In the genomic region with DNA sequence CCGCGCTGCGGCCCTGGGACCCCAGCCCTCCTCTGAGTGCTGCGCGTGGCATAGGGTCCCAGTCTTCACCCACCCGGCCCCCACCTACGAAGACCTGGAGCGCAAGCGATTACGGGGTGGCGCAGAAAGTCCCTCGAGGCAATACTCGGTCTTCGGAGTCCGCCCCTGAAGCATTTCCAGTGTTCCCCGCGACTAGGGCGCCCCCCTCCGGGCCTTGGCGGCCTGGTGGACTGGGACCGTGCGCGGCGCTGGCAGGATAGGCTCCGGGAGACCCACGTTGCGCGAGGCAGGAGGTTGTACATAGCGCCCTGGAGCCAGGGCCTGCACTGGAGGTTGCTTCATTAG, we compare ENCODE assay signal across 1 cellular context.
TF ChIP-seq lines count a peak whose summit lies in the region.

No MANE protein-coding gene starts in this region.

TF ChIP-seq in K562, 482 proteins besides CTCF, POLR2A, EP300 and RAD21 (continued from another document and continues in another):
- no peak for TF ChIP-seq E2F4 (CRISPR knock-in tag; IDR thresholded peaks at IDR 0.05; ENCODE audit: low read depth)
- TF ChIP-seq, protein P1, sequence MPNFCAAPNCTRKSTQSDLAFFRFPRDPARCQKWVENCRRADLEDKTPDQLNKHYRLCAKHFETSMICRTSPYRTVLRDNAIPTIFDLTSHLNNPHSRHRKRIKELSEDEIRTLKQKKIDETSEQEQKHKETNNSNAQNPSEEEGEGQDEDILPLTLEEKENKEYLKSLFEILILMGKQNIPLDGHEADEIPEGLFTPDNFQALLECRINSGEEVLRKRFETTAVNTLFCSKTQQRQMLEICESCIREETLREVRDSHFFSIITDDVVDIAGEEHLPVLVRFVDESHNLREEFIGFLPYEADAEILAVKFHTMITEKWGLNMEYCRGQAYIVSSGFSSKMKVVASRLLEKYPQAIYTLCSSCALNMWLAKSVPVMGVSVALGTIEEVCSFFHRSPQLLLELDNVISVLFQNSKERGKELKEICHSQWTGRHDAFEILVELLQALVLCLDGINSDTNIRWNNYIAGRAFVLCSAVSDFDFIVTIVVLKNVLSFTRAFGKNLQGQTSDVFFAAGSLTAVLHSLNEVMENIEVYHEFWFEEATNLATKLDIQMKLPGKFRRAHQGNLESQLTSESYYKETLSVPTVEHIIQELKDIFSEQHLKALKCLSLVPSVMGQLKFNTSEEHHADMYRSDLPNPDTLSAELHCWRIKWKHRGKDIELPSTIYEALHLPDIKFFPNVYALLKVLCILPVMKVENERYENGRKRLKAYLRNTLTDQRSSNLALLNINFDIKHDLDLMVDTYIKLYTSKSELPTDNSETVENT (CRISPR knock-in tag; IDR thresholded peaks at IDR 0.05) = no peak
- TF ChIP-seq NFATC3 (IDR thresholded peaks at IDR 0.05) = no peak
- TF ChIP-seq HCFC1 (IDR thresholded peaks at IDR 0.05; ENCODE audit: low read depth, low read length) = peak; percentile 31; the same call in 1 of the 2 replicates
- TF ChIP-seq ZC3H11A (IDR thresholded peaks at IDR 0.05; ENCODE audit: low read depth, low read length) = no peak
- no peak for TF ChIP-seq ZEB2 (IDR thresholded peaks at IDR 0.05)
- peak; percentile 28; the same call in 1 of the 2 replicates for TF ChIP-seq PHF8 (IDR thresholded peaks at IDR 0.05; ENCODE audit: borderline replicate concordance, low read length)
- no peak for TF ChIP-seq SRSF3 (IDR thresholded peaks at IDR 0.05; ENCODE audit: insufficient read depth, low read length)
- TF ChIP-seq ZNF57 (CRISPR knock-in tag; IDR thresholded peaks at IDR 0.05) = 0 out of 2 replicates have a peak, but pooled peaks have one; percentile 3
- TF ChIP-seq POLR3A (IDR thresholded peaks at IDR 0.05; ENCODE audit: borderline replicate concordance, extremely low read depth, insufficient read depth, insufficient read length) = no peak
- no peak for TF ChIP-seq ASH1L (IDR thresholded peaks at IDR 0.05; ENCODE audit: borderline replicate concordance, low read depth, partially characterized antibody)
- TF ChIP-seq ARID3A (IDR thresholded peaks at IDR 0.05; ENCODE audit: borderline replicate concordance, low read depth, low read length) = peak; percentile 14; the same call in 1 of the 2 replicates
- no peak for TF ChIP-seq KLF1 (tag; IDR thresholded peaks at IDR 0.05)
- no peak for TF ChIP-seq MECOM (CRISPR knock-in tag; IDR thresholded peaks at IDR 0.05)
- no peak for TF ChIP-seq RUNX1 (IDR thresholded peaks at IDR 0.05; ENCODE audit: low read depth)
- no peak for TF ChIP-seq ZNF449 (CRISPR knock-in tag; IDR thresholded peaks at IDR 0.05)
- TF ChIP-seq ETV5 (CRISPR knock-in tag; IDR thresholded peaks at IDR 0.05; ENCODE audit: low read depth) = no peak; the same call in 1 of the 2 replicates
- peak; percentile 17; the same call in 1 of the 2 replicates for TF ChIP-seq ZBTB17 (CRISPR knock-in tag; IDR thresholded peaks at IDR 0.05)
- TF ChIP-seq TEAD2 (tag; IDR thresholded peaks at IDR 0.05) = no peak
- TF ChIP-seq KDM2B (CRISPR knock-in tag; IDR thresholded peaks at IDR 0.05) = no peak
- TF ChIP-seq, protein P2, sequence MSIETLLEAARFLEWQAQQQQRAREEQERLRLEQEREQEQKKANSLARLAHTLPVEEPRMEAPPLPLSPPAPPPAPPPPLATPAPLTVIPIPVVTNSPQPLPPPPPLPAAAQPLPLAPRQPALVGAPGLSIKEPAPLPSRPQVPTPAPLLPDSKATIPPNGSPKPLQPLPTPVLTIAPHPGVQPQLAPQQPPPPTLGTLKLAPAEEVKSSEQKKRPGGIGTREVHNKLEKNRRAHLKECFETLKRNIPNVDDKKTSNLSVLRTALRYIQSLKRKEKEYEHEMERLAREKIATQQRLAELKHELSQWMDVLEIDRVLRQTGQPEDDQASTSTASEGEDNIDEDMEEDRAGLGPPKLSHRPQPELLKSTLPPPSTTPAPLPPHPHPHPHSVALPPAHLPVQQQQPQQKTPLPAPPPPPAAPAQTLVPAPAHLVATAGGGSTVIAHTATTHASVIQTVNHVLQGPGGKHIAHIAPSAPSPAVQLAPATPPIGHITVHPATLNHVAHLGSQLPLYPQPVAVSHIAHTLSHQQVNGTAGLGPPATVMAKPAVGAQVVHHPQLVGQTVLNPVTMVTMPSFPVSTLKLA (conservative IDR thresholded peaks at IDR 0.05) = peak; percentile 60 to 68
- TF ChIP-seq NCOA6 (IDR thresholded peaks at IDR 0.05) = 0 out of 2 replicates have a peak, but pooled peaks have one; percentile 37
- TF ChIP-seq, protein P3, sequence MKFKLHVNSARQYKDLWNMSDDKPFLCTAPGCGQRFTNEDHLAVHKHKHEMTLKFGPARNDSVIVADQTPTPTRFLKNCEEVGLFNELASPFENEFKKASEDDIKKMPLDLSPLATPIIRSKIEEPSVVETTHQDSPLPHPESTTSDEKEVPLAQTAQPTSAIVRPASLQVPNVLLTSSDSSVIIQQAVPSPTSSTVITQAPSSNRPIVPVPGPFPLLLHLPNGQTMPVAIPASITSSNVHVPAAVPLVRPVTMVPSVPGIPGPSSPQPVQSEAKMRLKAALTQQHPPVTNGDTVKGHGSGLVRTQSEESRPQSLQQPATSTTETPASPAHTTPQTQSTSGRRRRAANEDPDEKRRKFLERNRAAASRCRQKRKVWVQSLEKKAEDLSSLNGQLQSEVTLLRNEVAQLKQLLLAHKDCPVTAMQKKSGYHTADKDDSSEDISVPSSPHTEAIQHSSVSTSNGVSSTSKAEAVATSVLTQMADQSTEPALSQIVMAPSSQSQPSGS (CRISPR knock-in tag; IDR thresholded peaks at IDR 0.05) = no peak
- no peak for TF ChIP-seq THRA (IDR thresholded peaks at IDR 0.05)
- TF ChIP-seq SNRNP70 (optimal IDR thresholded peaks at IDR 0.05; ENCODE audit: low read depth, low read length) = no peak
- no peak for TF ChIP-seq ZNF232 (CRISPR knock-in tag; IDR thresholded peaks at IDR 0.05)
- no peak for TF ChIP-seq ZNF717 (CRISPR knock-in tag; IDR thresholded peaks at IDR 0.05)
- TF ChIP-seq XRCC4 (IDR thresholded peaks at IDR 0.05; ENCODE audit: extremely low read depth, insufficient read depth, insufficient read length) = no peak
- no peak for TF ChIP-seq POLR2AphosphoS5 (IDR thresholded peaks at IDR 0.05; ENCODE audit: control insufficient read depth, insufficient read depth, low read depth, low read length)
- peak; percentile 54; the same call in 1 of the 2 replicates for TF ChIP-seq XRCC5 (IDR thresholded peaks at IDR 0.05; ENCODE audit: low read depth, low read length)
- TF ChIP-seq ZNF583 (CRISPR knock-in tag; IDR thresholded peaks at IDR 0.05) = no peak
- no peak for TF ChIP-seq DIDO1 (tag; IDR thresholded peaks at IDR 0.05; ENCODE audit: low read depth)
- no peak for TF ChIP-seq RNF219 (CRISPR knock-in tag; IDR thresholded peaks at IDR 0.05)
- no peak for TF ChIP-seq CBX8 (IDR thresholded peaks at IDR 0.05; ENCODE audit: borderline replicate concordance, extremely low read depth, low read depth, low read length, poor library complexity, severe bottlenecking)
- TF ChIP-seq MTF1 (CRISPR knock-in tag; IDR thresholded peaks at IDR 0.05; ENCODE audit: borderline replicate concordance) = no peak
- TF ChIP-seq SLC30A9 (CRISPR knock-in tag; IDR thresholded peaks at IDR 0.05) = no peak
- TF ChIP-seq RFX5 (IDR thresholded peaks at IDR 0.05; ENCODE audit: low read depth, low read length) = 0 out of 2 replicates have a peak, but pooled peaks have one; percentile 31
- no peak for TF ChIP-seq ZBTB5 (IDR thresholded peaks at IDR 0.05)
- TF ChIP-seq FOXJ2 (tag; IDR thresholded peaks at IDR 0.05) = no peak
- peak; percentile 60; the same call in 1 of the 2 replicates for TF ChIP-seq NFRKB (IDR thresholded peaks at IDR 0.05; ENCODE audit: low read depth)
- no peak for TF ChIP-seq ZNF408 (CRISPR knock-in tag; IDR thresholded peaks at IDR 0.05; ENCODE audit: low read depth)
- no peak for TF ChIP-seq FOXK2 (conservative IDR thresholded peaks at IDR 0.05 in 1 of 2, IDR thresholded peaks at IDR 0.05 in 1 of 2; ENCODE audit: low read depth in 2 of 2)
- no peak for TF ChIP-seq ERF (CRISPR knock-in tag; IDR thresholded peaks at IDR 0.05)
- TF ChIP-seq CBX3 (IDR thresholded peaks at IDR 0.05; ENCODE audit: borderline replicate concordance in 1 of 2, low read length in 2 of 2) = 0 out of 3 replicates have a peak, but pooled peaks of 1 of the 2 experiments have one; percentile 1
- TF ChIP-seq, protein P4, sequence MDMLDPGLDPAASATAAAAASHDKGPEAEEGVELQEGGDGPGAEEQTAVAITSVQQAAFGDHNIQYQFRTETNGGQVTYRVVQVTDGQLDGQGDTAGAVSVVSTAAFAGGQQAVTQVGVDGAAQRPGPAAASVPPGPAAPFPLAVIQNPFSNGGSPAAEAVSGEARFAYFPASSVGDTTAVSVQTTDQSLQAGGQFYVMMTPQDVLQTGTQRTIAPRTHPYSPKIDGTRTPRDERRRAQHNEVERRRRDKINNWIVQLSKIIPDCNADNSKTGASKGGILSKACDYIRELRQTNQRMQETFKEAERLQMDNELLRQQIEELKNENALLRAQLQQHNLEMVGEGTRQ (CRISPR knock-in tag; IDR thresholded peaks at IDR 0.05) = no peak
- TF ChIP-seq HDAC8 (tag; IDR thresholded peaks at IDR 0.05) = no peak
- TF ChIP-seq SREBF1 (IDR thresholded peaks at IDR 0.05; ENCODE audit: borderline replicate concordance, low read depth, low read length) = no peak
- TF ChIP-seq TBL1XR1 (IDR thresholded peaks at IDR 0.05; ENCODE audit: low read length in 2 of 2) = no peak
- no peak for TF ChIP-seq RBM15 (IDR thresholded peaks at IDR 0.05; ENCODE audit: insufficient read depth, low read length)
- no peak for TF ChIP-seq EHMT2 (IDR thresholded peaks at IDR 0.05)
